Comparison of ENCODE assay signal across 21 cellular contexts in genomic region chr19:28984315-28984714, GRCh38.
A peak's percentile ranks its signal among the peaks of the same experiment; 100 is the strongest.
DNase-seq lines count a peak whose midpoint lies in the region; FAIRE-seq and TF ChIP-seq lines count a peak whose summit lies in the region.
"Had no signal": no experiment of that assay in that cellular context is flagged by ENCODE, and none has a peak within 500 bp of the region (broad histone marks: within the 10 kb centered on the region; RNA-seq: fewer than 3 reads in every experiment).

No MANE protein-coding gene starts in this region.

- CTCF ChIA-PET in HEK293 (lab: Yijun Ruan, JAX), result interaction anchor here (0.6 to 0.7 kb wide), 2 partner anchors 11 to 543 kb away, joined by 3 read pairs; no protein-coding TSS in a partner anchor

- no peak overlapping the region for H3K27ac Mint-ChIP-seq in endodermal cell
- no peak overlapping the region for H3K27ac Mint-ChIP-seq in HFFc6
- H3K27ac Mint-ChIP-seq: B cell; CD4-positive, alpha-beta T cell; CD8-positive, alpha-beta T cell had no signal

- H3K9me3 ChIP-seq in HEK293 (ENCODE audit: control insufficient read depth, insufficient read depth, low read depth, low read length) (no peaks in the 10 kb centered on the region), endodermal cell (ENCODE audit: control insufficient read depth, low read length) (no peaks in the 10 kb centered on the region)
- H3K9me3 ChIP-seq: Caco-2 had no signal

- TF ChIP-seq CTCF in HEK293 (tag by site-specific recombination; IDR thresholded peaks at IDR 0.05) (no peak), endodermal cell (conservative IDR thresholded peaks at IDR 0.05) (no peak), HFFc6 (IDR thresholded peaks at IDR 0.05) (no peak)

- H3K27ac ChIP-seq in HEK293 (ENCODE audit: extremely low read depth, low read depth, low read length) (no peak overlapping the region), endodermal cell (ENCODE audit: low read depth, low read length) (no peak overlapping the region)
- H3K27ac ChIP-seq: 22Rv1; A549; BLaER1 treated with 17β-estradiol and CSF1 and Interleukin-3, amounts not matched to agents 10 nM and 100 nM; C4-2B had no signal

- H3K9me3 Mint-ChIP-seq in endodermal cell, result no peaks in the 10 kb centered on the region
- H3K9me3 Mint-ChIP-seq in HFFc6, result no peaks in the 10 kb centered on the region

- H3K4me3 Mint-ChIP-seq in endodermal cell, result no peak overlapping the region
- no peak overlapping the region for H3K4me3 Mint-ChIP-seq in HFFc6
- H3K4me3 Mint-ChIP-seq: B cell; CD4-positive, alpha-beta T cell; CD8-positive, alpha-beta T cell had no signal

- H3K27me3 ChIP-seq in endodermal cell (ENCODE audit: control insufficient read depth, insufficient read depth, low read length, poor library complexity, severe bottlenecking), result no peaks in the 10 kb centered on the region
- H3K27me3 ChIP-seq: BLaER1 treated with 17β-estradiol and CSF1 and Interleukin-3, amounts not matched to agents 10 nM and 100 nM had no signal

- POLR2A ChIA-PET in HEK293 (lab: Yijun Ruan, JAX), result no interaction called here

- H3K27me3 Mint-ChIP-seq in endodermal cell (ENCODE audit: insufficient read depth), result peaks cover 7% of the 10 kb centered on the region
- peaks cover 15% of the 10 kb centered on the region for H3K27me3 Mint-ChIP-seq in HFFc6 (ENCODE audit: insufficient read depth)
- H3K27me3 Mint-ChIP-seq: B cell; CD4-positive, alpha-beta T cell had no signal

- DNase-seq in endodermal cell, result peak; percentile 1
- no peak for DNase-seq in urothelium cell line (ENCODE audit: low spot score)
- no peak for DNase-seq in HFFc6
- DNase-seq in foreskin melanocyte, result no peak
- DNase-seq: AML-193; Caco-2; Calu3; CD4-positive, alpha-beta T cell; CD8-positive, alpha-beta T cell; DMS79 treated with DMSO at 0.1 percent for 48 hours; GF-D8 had no signal

- 96 to 100% methylated on average over 3 of the region's 4 CpGs for WGBS in endodermal cell (ENCODE audit: insufficient coverage in 1 of 2, insufficient read length in 1 of 2), 2 experiments

- no peak overlapping the region for H3K9ac ChIP-seq in endodermal cell (ENCODE audit: extremely low read depth, low read length, poor library complexity, severe bottlenecking)
- H3K9ac ChIP-seq: BLaER1 treated with 17β-estradiol and CSF1 and Interleukin-3, amounts not matched to agents 10 nM and 100 nM had no signal

- H3K4me1 Mint-ChIP-seq in endodermal cell (peaks cover 12% of the 10 kb centered on the region), HFFc6 (ENCODE audit: low read depth) (peaks cover 11% of the 10 kb centered on the region)
- H3K4me1 Mint-ChIP-seq: B cell had no signal

- peak; percentile 37 for FAIRE-seq in urothelium cell line (lab: Jason Lieb, UNC)
- FAIRE-seq: A549, D721Med, G401.6, GM12891, GM19239 had no signal

- H3K4me3 ChIP-seq in HEK293 (ENCODE audit: low read depth, low read length), result no peak overlapping the region
- H3K4me3 ChIP-seq in endodermal cell (ENCODE audit: low read length), result no peak overlapping the region
- H3K4me3 ChIP-seq: A549; BLaER1 treated with 17β-estradiol and CSF1 and Interleukin-3, amounts not matched to agents 10 nM and 100 nM had no signal

- peaks cover 4% of the 10 kb centered on the region; the same call in 1 of the 2 replicates for H3K4me1 ChIP-seq in HEK293 (ENCODE audit: control insufficient read depth, insufficient read depth, low read length)
- no peaks in the 10 kb centered on the region for H3K4me1 ChIP-seq in endodermal cell (ENCODE audit: control insufficient read depth, insufficient read depth, low read length)
- H3K4me1 ChIP-seq: A549, Caco-2 had no signal

- H3K36me3 Mint-ChIP-seq in endodermal cell (ENCODE audit: low read depth), result no peaks in the 10 kb centered on the region
- no peaks in the 10 kb centered on the region for H3K36me3 Mint-ChIP-seq in HFFc6 (ENCODE audit: low read depth)
- H3K36me3 Mint-ChIP-seq: CD8-positive, alpha-beta T cell had no signal

- no peaks in the 10 kb centered on the region for H3K36me3 ChIP-seq in HEK293 (ENCODE audit: control insufficient read depth in 2 of 2, insufficient read depth in 1 of 2, low read length in 2 of 2)
- H3K36me3 ChIP-seq in endodermal cell (ENCODE audit: control insufficient read depth, insufficient read depth, low read length), result no peaks in the 10 kb centered on the region
- H3K36me3 ChIP-seq: BLaER1 treated with 17β-estradiol and CSF1 and Interleukin-3, amounts not matched to agents 10 nM and 100 nM had no signal

TF ChIP-seq in HEK293, 187 proteins besides CTCF, POLR2A, EP300 and RAD21:
- TF ChIP-seq ZNF433 (tag by site-specific recombination; IDR thresholded peaks at IDR 0.05; ENCODE audit: low read depth) (no peak), ZNF112 (tag by site-specific recombination; IDR thresholded peaks at IDR 0.05) (no peak), BCL6B (tag by site-specific recombination; IDR thresholded peaks at IDR 0.05) (no peak), ZNF580 (tag by site-specific recombination; IDR thresholded peaks at IDR 0.05) (peak; percentile 58; the same call in 1 of the 2 replicates), ZNF146 (tag by site-specific recombination; IDR thresholded peaks at IDR 0.05) (peak; percentile 93), PBX3 (CRISPR knock-in tag; IDR thresholded peaks at IDR 0.05) (no peak), ZNF610 (tag by site-specific recombination; IDR thresholded peaks at IDR 0.05; ENCODE audit: borderline replicate concordance) (no peak)
